21 cellular contexts compared by ENCODE assay signal in genomic region chr16:53498984-53499383, GRCh38. TPM values are rescaled to one million over a fixed set of nuclear protein-coding genes. Genes with fewer than 3 reads are reported as not detected.
DNase-seq lines count a peak whose midpoint lies in the region; ATAC-seq, FAIRE-seq and TF ChIP-seq lines count a peak whose summit lies in the region.
"Had no signal": no experiment of that assay in that cellular context is flagged by ENCODE, and none has a peak within 500 bp of the region (broad histone marks: within the 10 kb centered on the region; RNA-seq: fewer than 3 reads in every experiment).

No MANE protein-coding gene starts in this region.

- H3K4me1 ChIP-seq in CD8-positive, alpha-beta T cell (ENCODE audit: insufficient read depth, low read length): peaks cover 38% of the 10 kb centered on the region

- ATAC-seq in CD8-positive, alpha-beta T cell: no peak
- ATAC-seq in T-cell (replicated peaks in 1 of 4): no peak
- ATAC-seq in central memory CD8-positive, alpha-beta T cell (replicated peaks; ENCODE audit: extremely low read depth, poor library complexity, severe bottlenecking): no peak
- ATAC-seq in naive thymus-derived CD8-positive, alpha-beta T cell: no peak
- ATAC-seq in HG03469 (IDR thresholded peaks at IDR 0.05; ENCODE audit: unreplicated experiment): no peak
- ATAC-seq: HCT116, WTC11 had no signal

- no peak overlapping the region for H3K4me3 ChIP-seq in CD8-positive, alpha-beta T cell (ENCODE audit: low read depth, low read length)
- H3K4me3 ChIP-seq: ascending aorta, esophagus squamous epithelium had no signal

- intact Hi-C loops in CD8-positive, alpha-beta T cell (cut with DNase I, micrococcal nuclease): no loop called here

- TF ChIP-seq CTCF in CD8-positive, alpha-beta T cell (IDR thresholded peaks at IDR 0.05): no peak

- no peak for DNase-seq in CD8-positive, alpha-beta T cell
- DNase-seq in T-cell (no peak), frontal cortex (ENCODE audit: low spot score in 2 of 2) (no peak)
- no peak for DNase-seq in central memory CD8-positive, alpha-beta T cell (ENCODE audit: low spot score in 2 of 2)
- no peak for DNase-seq in naive thymus-derived CD8-positive, alpha-beta T cell
- DNase-seq in stimulated activated CD4-positive, alpha-beta T cell treated with anti-CD3 and anti-CD28 coated beads, Interleukin-4, amount 100 ng/mL, for 4 hours: no peak
- DNase-seq: activated naive CD4-positive, alpha-beta T cell treated with anti-CD3 and anti-CD28 coated beads, Interleukin-2, amount 50 U/mL, for 16 hours; endodermal cell; esophagus squamous epithelium; foreskin melanocyte; NCI-H1436; NCI-H748 treated with DMSO at 0.1 percent for 48 hours; SW 1271 had no signal

- no peaks in the 10 kb centered on the region for H3K9me3 Mint-ChIP-seq in CD8-positive, alpha-beta T cell
- H3K9me3 Mint-ChIP-seq in T-cell: no peaks in the 10 kb centered on the region
- H3K9me3 Mint-ChIP-seq in central memory CD8-positive, alpha-beta T cell: no peaks in the 10 kb centered on the region
- H3K9me3 Mint-ChIP-seq in naive thymus-derived CD8-positive, alpha-beta T cell: no peaks in the 10 kb centered on the region
- H3K9me3 Mint-ChIP-seq: endodermal cell, memory B cell, type B pancreatic cell, WTC11 had no signal

- H3K4me3 Mint-ChIP-seq in CD8-positive, alpha-beta T cell: peak overlapping the region; percentile 35
- peak overlapping the region in 2 of 3 donors; percentile 49 to 52 for H3K4me3 Mint-ChIP-seq in T-cell
- H3K4me3 Mint-ChIP-seq in central memory CD8-positive, alpha-beta T cell: no peak overlapping the region
- peak overlapping the region in 8 of 10 donors; percentile 41 to 79 (median 63) for H3K4me3 Mint-ChIP-seq in naive thymus-derived CD8-positive, alpha-beta T cell
- H3K4me3 Mint-ChIP-seq: endodermal cell, memory B cell, type B pancreatic cell, WTC11 had no signal

- no peaks in the 10 kb centered on the region for H3K9me3 ChIP-seq in CD8-positive, alpha-beta T cell (ENCODE audit: low read length)
- H3K9me3 ChIP-seq: ascending aorta, esophagus squamous epithelium had no signal

- CTCF ChIA-PET in CD8-positive, alpha-beta T cell (lab: Charles Lee): interaction anchor here (0.9 kb wide), 1 partner anchor 11 kb away, joined by 5 read pairs; no protein-coding TSS in a partner anchor
- CTCF ChIA-PET in T-cell (lab: Charles Lee): interaction anchor here (0.5 to 1.0 kb wide), 6 partner anchors 10 to 374 kb away, joined by 3 to 8 read pairs (median 4); no protein-coding TSS in a partner anchor

- H3K27me3 Mint-ChIP-seq in CD8-positive, alpha-beta T cell (ENCODE audit: low read depth): no peaks in the 10 kb centered on the region
- no peaks in the 10 kb centered on the region for H3K27me3 Mint-ChIP-seq in T-cell
- H3K27me3 Mint-ChIP-seq in central memory CD8-positive, alpha-beta T cell: no peaks in the 10 kb centered on the region
- H3K27me3 Mint-ChIP-seq in naive thymus-derived CD8-positive, alpha-beta T cell: no peaks in the 10 kb centered on the region
- H3K27me3 Mint-ChIP-seq: memory B cell had no signal

- no peak overlapping the region for H3K27ac ChIP-seq in CD8-positive, alpha-beta T cell (ENCODE audit: low read depth, low read length)
- H3K27ac ChIP-seq: ascending aorta, C4-2B, esophagus squamous epithelium, HL-60 had no signal

- H3K27ac Mint-ChIP-seq in CD8-positive, alpha-beta T cell: peak overlapping the region; percentile 81
- peak overlapping the region; percentile 66 to 73 for H3K27ac Mint-ChIP-seq in T-cell
- H3K27ac Mint-ChIP-seq in central memory CD8-positive, alpha-beta T cell (ENCODE audit: low read depth): peak overlapping the region; percentile 55
- H3K27ac Mint-ChIP-seq in naive thymus-derived CD8-positive, alpha-beta T cell: peak overlapping the region in 9 of 10 donors; percentile 70 to 91 (median 77)
- H3K27ac Mint-ChIP-seq: endodermal cell, type B pancreatic cell, WTC11 had no signal

- H3K4me1 Mint-ChIP-seq in CD8-positive, alpha-beta T cell (ENCODE audit: low read depth): peaks cover 66% of the 10 kb centered on the region
- peaks cover 67 to 71% (median 68%) of the 10 kb centered on the region in 3 donors for H3K4me1 Mint-ChIP-seq in T-cell
- H3K4me1 Mint-ChIP-seq in central memory CD8-positive, alpha-beta T cell: peaks cover 45% of the 10 kb centered on the region
- H3K4me1 Mint-ChIP-seq in naive thymus-derived CD8-positive, alpha-beta T cell: peaks cover 30 to 78% (median 68%) of the 10 kb centered on the region in 4 donors

- H3K36me3 Mint-ChIP-seq in CD8-positive, alpha-beta T cell: peaks cover 69% of the 10 kb centered on the region
- H3K36me3 Mint-ChIP-seq in T-cell: peaks cover 46% of the 10 kb centered on the region
- H3K36me3 Mint-ChIP-seq in central memory CD8-positive, alpha-beta T cell (ENCODE audit: insufficient read depth): peaks cover 64% of the 10 kb centered on the region
- peaks cover 20 to 64% (median 42%) of the 10 kb centered on the region in 3 donors for H3K36me3 Mint-ChIP-seq in naive thymus-derived CD8-positive, alpha-beta T cell

- FAIRE-seq in frontal cortex (lab: Jason Lieb, UNC): no peak

- peaks cover 25% of the 10 kb centered on the region for H3K36me3 ChIP-seq in CD8-positive, alpha-beta T cell (ENCODE audit: insufficient read depth, low read length)

- POLR2A ChIA-PET in CD8-positive, alpha-beta T cell (lab: Charles Lee): interaction anchor here (0.7 to 4.4 kb wide), 8 partner anchors 9 to 64 kb away, joined by 3 to 26 read pairs (median 4); partner anchors contain the start of gene RBL2
- POLR2A ChIA-PET in T-cell (lab: Charles Lee): interaction anchor here (0.5 to 0.7 kb wide), 5 partner anchors 15 to 196 kb away, joined by 3 to 21 read pairs (median 6); no protein-coding TSS in a partner anchor
- POLR2A ChIA-PET in naive thymus-derived CD8-positive, alpha-beta T cell (lab: Charles Lee): interaction anchor here (0.7 to 19.6 kb wide), 8 partner anchors 9 to 62 kb away, joined by 3 to 316 read pairs (median 6); partner anchors contain the start of gene RBL2

- no peaks in the 10 kb centered on the region for H3K27me3 ChIP-seq in CD8-positive, alpha-beta T cell (ENCODE audit: insufficient read depth, low read length)
- H3K27me3 ChIP-seq: ascending aorta, esophagus squamous epithelium had no signal

RNA-seq across cellular contexts. Expression of gene AKTIP, which starts 4.0 kb away (rescaled TPM):
- total RNA-seq in CD8-positive, alpha-beta T cell: 10 to 100 TPM; 56.4 to 63.4 TPM
- total RNA-seq in T-cell: 10 to 100 TPM; 56.3 to 96.8 (median 70.6) TPM
- 100 to 1,000 TPM; 155 to 159 TPM for total RNA-seq in naive thymus-derived CD8-positive, alpha-beta T cell
- 100 to 1,000 TPM in 2 of 3 donors, 10 to 100 TPM in 1; 60.3 to 124 (median 114) TPM for polyA plus RNA-seq in naive thymus-derived CD8-positive, alpha-beta T cell
- total RNA-seq in frontal cortex: 43.2 TPM
